ENCODE assay signal across 23 cellular contexts in the genomic region with DNA sequence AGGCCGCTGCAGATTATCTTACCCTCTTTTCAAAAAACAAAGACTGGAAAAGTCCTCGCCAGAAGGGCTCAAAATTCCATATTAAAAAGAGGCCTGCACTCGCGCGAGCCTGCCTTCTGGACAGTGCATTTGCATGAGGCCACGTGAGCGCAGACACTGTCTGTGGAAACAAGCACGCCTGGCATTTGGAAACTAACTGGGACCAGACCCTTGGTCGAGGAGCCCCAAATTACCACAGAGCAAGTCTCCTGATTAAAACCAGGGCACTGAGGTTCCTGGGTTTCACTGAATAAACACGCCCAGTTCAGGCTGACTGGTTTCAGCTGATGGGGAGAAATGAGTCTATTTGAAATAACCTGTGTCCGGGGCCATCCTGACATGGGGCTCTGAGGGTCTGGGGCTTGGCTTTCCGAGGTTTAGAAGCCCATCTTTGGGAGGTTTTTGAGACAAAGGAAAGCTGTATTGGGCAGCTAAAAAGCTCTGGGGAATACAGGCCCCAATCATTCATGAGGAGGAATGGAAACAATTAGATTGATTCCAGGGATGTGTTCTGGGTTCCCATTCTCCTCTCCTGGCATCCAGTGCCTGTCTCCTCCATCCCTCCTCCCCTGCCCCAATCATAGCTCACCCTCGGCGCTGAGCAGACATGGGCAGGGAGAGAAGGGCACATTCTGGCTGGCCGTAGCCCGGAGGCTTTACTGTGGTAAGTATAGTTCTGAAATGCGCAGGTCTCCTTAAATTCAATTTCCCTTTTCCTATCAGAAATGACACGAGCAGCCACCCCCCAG. TPM values are rescaled to one million over a fixed set of nuclear protein-coding genes. Genes with fewer than 3 reads are reported as not detected.
DNase-seq lines count a peak whose midpoint lies in the region; ATAC-seq, FAIRE-seq and TF ChIP-seq lines count a peak whose summit lies in the region.
"Had no signal": no experiment of that assay in that cellular context is flagged by ENCODE, and none has a peak within 500 bp of the region (broad histone marks: within the 10 kb centered on the region; RNA-seq: fewer than 3 reads in every experiment).

No MANE protein-coding gene starts in this region.

- peaks cover 15% of the 10 kb centered on the region for H3K4me1 ChIP-seq in Panc1 (ENCODE audit: control insufficient read depth, insufficient read depth, low read length)

- peak overlapping the region; percentile 23; the same call in 1 of the 2 replicates for H3K27ac ChIP-seq in Panc1 (ENCODE audit: low read length)
- H3K27ac ChIP-seq in substantia nigra (ENCODE audit: low read depth, low read length, poor library complexity, severe bottlenecking): peak overlapping the region; percentile 31
- H3K27ac ChIP-seq in coronary artery: no peak overlapping the region
- H3K27ac ChIP-seq: KMS-11 had no signal

- H3K9me3 ChIP-seq in Panc1 (ENCODE audit: control insufficient read depth, insufficient read depth, low read depth, low read length): no peaks in the 10 kb centered on the region

- H3K4me3 Mint-ChIP-seq in glutamatergic neuron (ENCODE audit: unreplicated experiment): no peak overlapping the region
- H3K4me3 Mint-ChIP-seq: CD8-positive, alpha-beta memory T cell had no signal

- in situ Hi-C loops in Panc1 (cut with HindIII; ENCODE audit: low pct_unique_long_range_greater_than_20kb, low sequenced_read_pairs): no loop called here

- H3K27me3 ChIP-seq in Panc1 (ENCODE audit: control insufficient read depth, insufficient read depth, low read length): no peaks in the 10 kb centered on the region

- CTCF ChIA-PET in Panc1 (lab: Charles Lee): no interaction called here

- FAIRE-seq in RCC 7860 (lab: Jason Lieb, UNC): no peak
- FAIRE-seq: GM12892, H54 had no signal

- no peaks in the 10 kb centered on the region for H3K27me3 Mint-ChIP-seq in glutamatergic neuron (ENCODE audit: unreplicated experiment)

- no peak for TF ChIP-seq CTCF in AG10803 (conservative IDR thresholded peaks at IDR 0.05; ENCODE audit: low read length)
- TF ChIP-seq CTCF in Panc1 (IDR thresholded peaks at IDR 0.05): no peak
- TF ChIP-seq CTCF in glutamatergic neuron (IDR thresholded peaks at IDR 0.05; ENCODE audit: partially characterized antibody, unreplicated experiment): no peak
- TF ChIP-seq CTCF in coronary artery (IDR thresholded peaks at IDR 0.05): no peak

- POLR2A ChIA-PET in Panc1 (lab: Charles Lee): no interaction called here

- no peaks in the 10 kb centered on the region for H3K36me3 Mint-ChIP-seq in glutamatergic neuron (ENCODE audit: unreplicated experiment)
- H3K36me3 Mint-ChIP-seq: CD8-positive, alpha-beta memory T cell had no signal

- intact Hi-C loops in Panc1 (cut with micrococcal nuclease; ENCODE audit: unreplicated experiment): no loop called here

- peak; percentile 83 for DNase-seq in AG10803 (ENCODE audit: low read depth)
- DNase-seq in Panc1 (ENCODE audit: low read depth, low spot score): no peak
- DNase-seq in glutamatergic neuron: no peak
- peak in 7 of 49 donors; percentile 3 to 33 (median 5) for DNase-seq in substantia nigra (lab: John Stamatoyannopoulos, UW)
- no peak for DNase-seq in SW480 (ENCODE audit: low spot score)
- no peak for DNase-seq in coronary artery (ENCODE audit: low spot score)
- DNase-seq in RCC 7860 (ENCODE audit: low spot score): no peak
- DNase-seq: ACHN; CD8-positive, alpha-beta memory T cell; DMS53; EL; MV-4-11; NCI-H1417; NCI-H187 treated with DMSO at 0.1 percent for 48 hours; NCI-H226; NCI-H524; NCI-H82; OCI-M1; RPMI8226; SHP77 treated with DMSO at 0.1 percent for 48 hours had no signal

- H3K9me3 Mint-ChIP-seq in glutamatergic neuron (ENCODE audit: unreplicated experiment): no peaks in the 10 kb centered on the region
- H3K9me3 Mint-ChIP-seq: CD8-positive, alpha-beta memory T cell had no signal

- H3K27ac Mint-ChIP-seq in glutamatergic neuron (ENCODE audit: unreplicated experiment): peak overlapping the region; percentile 22

- H3K4me1 Mint-ChIP-seq in glutamatergic neuron (ENCODE audit: low read depth, unreplicated experiment): peaks cover 20% of the 10 kb centered on the region

- H3K36me3 ChIP-seq in Panc1 (ENCODE audit: control insufficient read depth, insufficient read depth, low read length): no peaks in the 10 kb centered on the region

- H3K4me3 ChIP-seq in AG10803 (ENCODE audit: low read length) (no peak overlapping the region), Panc1 (ENCODE audit: low read depth in 2 of 2, low read length in 2 of 2) (no peak overlapping the region), coronary artery (no peak overlapping the region)

- ATAC-seq in Panc1: no peak

- no TSS peak for BruUV-seq in Panc1 (replicated peaks; lab: Mats Ljungman, UMichigan)

RNA-seq across cellular contexts. Expression of a gene that starts 42.6 kb away (rescaled TPM):
- 22.7 TPM for total RNA-seq in Panc1 (2021; ENCODE audit: unreplicated experiment)
- polyA plus RNA-seq in Panc1 (2012; ENCODE audit: insufficient read length): 24.9 TPM
- total RNA-seq in glutamatergic neuron (ENCODE audit: unreplicated experiment): 9.3 TPM

Comparison
In these comparisons a context has a peak if more than half of its experiments do, and no peak if none do; other contexts are left out.
1. H3K27ac ChIP-seq: peak in Panc1 (single experiment) and substantia nigra (single experiment); none in coronary artery (0 of 2).